In the genomic region with DNA sequence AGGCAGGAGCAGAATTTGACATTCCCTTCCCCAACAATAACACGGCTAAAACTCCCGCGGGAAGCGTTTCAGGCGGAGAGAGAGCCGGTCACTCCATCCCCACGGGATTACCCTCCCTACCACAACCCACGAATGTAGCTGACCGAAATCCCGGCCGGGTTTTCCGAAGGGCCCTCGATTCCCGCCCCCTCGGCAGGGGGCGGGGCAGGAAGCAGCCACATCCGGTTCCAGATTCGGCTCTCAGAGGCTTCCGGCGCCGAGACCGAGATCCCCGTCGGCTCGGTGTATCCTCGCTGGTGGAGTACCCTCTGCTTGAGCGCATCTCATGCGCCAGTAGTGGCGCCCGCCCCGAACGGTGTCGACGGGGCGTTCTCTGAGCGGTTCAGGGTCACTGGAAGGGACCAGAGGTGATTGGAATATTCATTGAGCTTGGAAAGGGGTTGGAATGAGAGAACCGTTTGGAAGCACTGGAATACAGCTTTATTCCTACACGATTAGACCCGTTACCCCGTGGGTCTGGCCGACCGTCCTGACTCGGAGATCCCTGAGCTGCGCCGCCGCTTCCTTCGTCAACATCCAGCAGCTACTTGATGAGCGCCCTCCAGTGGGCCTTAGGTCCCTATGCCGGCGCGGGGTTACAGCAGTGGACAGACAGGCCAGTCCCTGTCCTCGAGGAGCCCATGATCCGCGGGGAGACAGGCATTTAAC, we compare ENCODE assay signal across 8 cellular contexts. TPM values are rescaled to one million over a fixed set of nuclear protein-coding genes. Genes with fewer than 3 reads are reported as not detected.
DNase-seq lines count a peak whose midpoint lies in the region; ATAC-seq and TF ChIP-seq lines count a peak whose summit lies in the region.

No MANE protein-coding gene starts in this region.

- H3K9me3 ChIP-seq in T-helper 17 cell (ENCODE audit: control insufficient read depth, low read length, poor library complexity, severe bottlenecking) (no peaks in the 10 kb centered on the region), right atrium auricular region (no peaks in the 10 kb centered on the region), uterus (no peaks in the 10 kb centered on the region)

- TF ChIP-seq POLR2A in uterus (IDR thresholded peaks at IDR 0.05) = peak; percentile 25 to 65

- H3K4me1 ChIP-seq in right atrium auricular region = peaks cover 0 to 30% of the 10 kb centered on the region in 2 donors
- H3K4me1 ChIP-seq in uterus = peaks cover 0 to 7% of the 10 kb centered on the region in 2 donors

- peaks cover 38% of the 10 kb centered on the region for H3K4me1 Mint-ChIP-seq in T-helper 17 cell

- peak overlapping the region; percentile 93 for H3K27ac ChIP-seq in angular gyrus (ENCODE audit: low read depth, low read length)
- peak overlapping the region; percentile 94 to 98 for H3K27ac ChIP-seq in right atrium auricular region
- H3K27ac ChIP-seq in uterus = peak overlapping the region; percentile 95

- H3K36me3 ChIP-seq in right atrium auricular region (peaks cover 23% of the 10 kb centered on the region), uterus (no peaks in the 10 kb centered on the region)

- peak overlapping the region; percentile 69 to 78 for H3K4me3 ChIP-seq in right atrium auricular region
- H3K4me3 ChIP-seq in uterus = peak overlapping the region; percentile 55 to 66

- H3K27ac Mint-ChIP-seq in T-helper 17 cell = peak overlapping the region; percentile 98

- peak; percentile 71 for ATAC-seq in GM18499 (IDR thresholded peaks at IDR 0.05; ENCODE audit: insufficient read depth, unreplicated experiment)
- ATAC-seq in HG02970 (IDR thresholded peaks at IDR 0.05; ENCODE audit: low FRiP score, unreplicated experiment) = peak; percentile 71
- ATAC-seq in T-helper 17 cell = peak; percentile 83

- peaks cover 18% of the 10 kb centered on the region for H3K36me3 Mint-ChIP-seq in T-helper 17 cell (ENCODE audit: low read depth)

- H3K27me3 Mint-ChIP-seq in T-helper 17 cell = no peaks in the 10 kb centered on the region

- intact Hi-C loops in uterus (cut with DNase I; ENCODE audit: low total_unique reads) = loop anchor here (10.0 kb wide), 2 partner anchors 95 to 125 kb away; partner anchors contain the start of genes HSD17B8, RING1, RXRB and SLC39A7

- peak overlapping the region; percentile 98 for H3K4me3 Mint-ChIP-seq in T-helper 17 cell

- H3K27me3 ChIP-seq in right atrium auricular region = no peaks in the 10 kb centered on the region
- no peaks in the 10 kb centered on the region for H3K27me3 ChIP-seq in uterus

- peak; percentile 68 to 83 for TF ChIP-seq CTCF in right atrium auricular region (IDR thresholded peaks at IDR 0.05)
- peak; percentile 49 to 62 (median 61) for TF ChIP-seq CTCF in uterus (IDR thresholded peaks at IDR 0.05)

- DNase-seq in NCI-H187 (lab: John Stamatoyannopoulos, UW) (peak; percentile 81 to 86), T-helper 17 cell (peak; percentile 89 to 94 (median 90)), right atrium auricular region (ENCODE audit: low spot score) (peak; percentile 92), putamen (ENCODE audit: low spot score) (peak; percentile 93), uterus (peak; percentile 90 to 93)

RNA-seq across cellular contexts. Expression of gene RGL2, which starts 0.6 kb away (rescaled TPM):
- total RNA-seq in T-helper 17 cell = 10 to 100 TPM; 42.1 to 56.2 TPM
- total RNA-seq in right atrium auricular region = 10 to 100 TPM; 23.0 to 36.9 TPM
- total RNA-seq in uterus = 100 to 1,000 TPM in 1 of 4 donors, 10 to 100 TPM in 3; 34.4 to 118 (median 36.0) TPM

RNA-seq across cellular contexts. Expression of gene PFDN6, which starts 10.0 kb away (rescaled TPM):
- 10 to 100 TPM; 16.5 to 25.7 TPM for total RNA-seq in T-helper 17 cell
- 10 to 100 TPM; 23.4 to 29.5 TPM for total RNA-seq in right atrium auricular region
- total RNA-seq in uterus = 10 to 100 TPM; 13.6 to 33.5 (median 21.6) TPM

RNA-seq across cellular contexts. Expression of gene WDR46, which starts 10.4 kb away (rescaled TPM):
- 10 to 100 TPM; 32.1 to 38.6 TPM for total RNA-seq in T-helper 17 cell
- total RNA-seq in right atrium auricular region = 10 to 100 TPM; 22.5 to 30.9 TPM
- total RNA-seq in uterus = 10 to 100 TPM; 17.9 to 60.3 (median 31.7) TPM

RNA-seq across cellular contexts. Expression of gene TAPBP, which starts 14.5 kb away (rescaled TPM):
- total RNA-seq in T-helper 17 cell (100 to 1,000 TPM; 269 to 344 TPM), right atrium auricular region (100 to 1,000 TPM in 1 of 2 donors, 10 to 100 TPM in 1; 80.0 to 103 TPM), uterus (10 to 100 TPM; 17.6 to 83.9 (median 41.4) TPM)

RNA-seq across cellular contexts. Expression of gene ZBTB22, which starts 18.2 kb away (rescaled TPM):
- total RNA-seq in T-helper 17 cell (10 to 100 TPM; 17.1 to 20.2 TPM), right atrium auricular region (10 to 100 TPM; 11.9 to 18.9 TPM), uterus (10 to 100 TPM in 2 of 4 donors, 1 to 10 TPM in 2; 3.8 to 31.3 (median 16.0) TPM)

Comparison
In these comparisons a context has a peak if more than half of its experiments do, and no peak if none do; other contexts are left out.
1. Peak in every context shown above with its lines: DNase-seq, ATAC-seq, H3K4me3 ChIP-seq and H3K27ac ChIP-seq.